10 cellular contexts compared by ENCODE assay signal in the genomic region with DNA sequence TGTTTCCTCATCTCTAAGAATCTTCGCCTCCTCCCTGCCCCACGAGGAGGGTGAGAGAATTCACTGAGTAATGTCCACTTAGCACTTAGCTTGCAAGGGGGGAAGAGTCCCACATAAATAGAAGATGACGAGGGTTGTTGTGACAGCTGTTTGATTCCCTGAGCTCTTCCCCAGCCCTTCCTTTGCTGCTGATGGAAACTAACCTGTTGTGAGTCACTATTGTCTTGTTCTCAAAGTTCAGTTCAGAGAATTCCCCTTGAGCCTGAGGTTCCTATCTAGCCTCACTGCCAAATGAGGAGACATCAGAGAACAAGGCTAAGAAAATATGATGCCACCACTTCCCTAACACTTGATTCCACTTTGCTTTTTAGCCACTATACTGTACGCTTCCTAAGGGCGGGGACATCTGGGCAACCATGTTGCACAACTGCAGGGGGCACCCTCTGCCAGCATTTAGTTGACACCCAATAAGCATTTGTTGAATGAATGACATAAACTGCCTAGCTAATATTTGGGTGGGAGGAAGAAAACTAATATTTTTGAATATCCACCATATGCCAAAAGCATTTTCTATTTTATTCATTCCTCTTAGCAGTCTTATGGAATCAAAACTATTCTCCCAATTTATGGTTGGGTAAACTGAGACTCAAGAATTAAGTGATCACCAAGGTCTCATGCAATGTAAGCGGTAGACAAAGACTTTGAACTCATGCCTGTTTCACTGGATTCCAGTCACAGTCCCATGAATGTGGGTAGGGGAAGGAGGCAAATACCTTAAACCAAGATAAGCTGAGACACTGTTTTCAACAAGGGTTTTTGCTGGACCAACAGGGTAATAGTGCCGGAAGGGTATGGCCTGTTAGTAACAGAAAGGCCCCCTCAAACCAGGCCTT.
A peak's percentile ranks its signal among the peaks of the same experiment; 100 is the strongest.
DNase-seq lines count a peak whose midpoint lies in the region; ATAC-seq and TF ChIP-seq lines count a peak whose summit lies in the region.
"Had no signal": no experiment of that assay in that cellular context is flagged by ENCODE, and none has a peak within 500 bp of the region (broad histone marks: within the 10 kb centered on the region; RNA-seq: fewer than 3 reads in every experiment).

No MANE protein-coding gene starts in this region.

- H3K36me3 ChIP-seq in heart right ventricle, result no peaks in the 10 kb centered on the region
- no peaks in the 10 kb centered on the region for H3K36me3 ChIP-seq in gastroesophageal sphincter
- H3K36me3 ChIP-seq in upper lobe of right lung, result no peaks in the 10 kb centered on the region
- H3K36me3 ChIP-seq: cardiac muscle cell had no signal

- H3K9me3 Mint-ChIP-seq in activated naive CD4-positive, alpha-beta T cell treated with anti-CD3 and anti-CD28 coated beads, Interleukin-2, amount 10 ng/mL, durations not matched to agents 7 days and 5 days, result peaks cover 6% of the 10 kb centered on the region

- H3K27me3 Mint-ChIP-seq in activated naive CD4-positive, alpha-beta T cell treated with anti-CD3 and anti-CD28 coated beads, Interleukin-2, amount 10 ng/mL, durations not matched to agents 7 days and 5 days, result no peaks in the 10 kb centered on the region

- intact Hi-C loops in heart right ventricle (cut with DNase I) (no loop called here), right cardiac atrium (cut with DNase I) (no loop called here), upper lobe of right lung (cut with DNase I) (no loop called here)

- 88 to 90% methylated on average over 7 of the region's 7 CpGs for WGBS in heart right ventricle, 2 donors
- WGBS in right cardiac atrium, result 87% methylated on average over 7 of the region's 7 CpGs
- 90% methylated on average over 4 to 7 of the region's 7 CpGs for WGBS in gastroesophageal sphincter (ENCODE audit: low coverage in 1 of 2), 2 donors

- ATAC-seq in heart right ventricle (peak in 6 of 8 donors; percentile 26 to 52 (median 36)), right cardiac atrium (no peak), gastroesophageal sphincter (peak; percentile 41), upper lobe of right lung (peak; percentile 19), GM19463 (IDR thresholded peaks at IDR 0.05; ENCODE audit: unreplicated experiment) (no peak)

- no peaks in the 10 kb centered on the region for H3K27me3 ChIP-seq in heart right ventricle
- no peaks in the 10 kb centered on the region for H3K27me3 ChIP-seq in right cardiac atrium (ENCODE audit: control insufficient read depth, insufficient read depth)
- H3K27me3 ChIP-seq in gastroesophageal sphincter, result no peaks in the 10 kb centered on the region
- H3K27me3 ChIP-seq in upper lobe of right lung, result no peaks in the 10 kb centered on the region
- H3K27me3 ChIP-seq: cardiac muscle cell had no signal

- no peak for TF ChIP-seq EP300 in gastroesophageal sphincter (IDR thresholded peaks at IDR 0.05)

- no peak overlapping the region for H3K27ac Mint-ChIP-seq in activated naive CD4-positive, alpha-beta T cell treated with anti-CD3 and anti-CD28 coated beads, Interleukin-2, amount 10 ng/mL, durations not matched to agents 7 days and 5 days

- H3K4me3 Mint-ChIP-seq in activated naive CD4-positive, alpha-beta T cell treated with anti-CD3 and anti-CD28 coated beads, Interleukin-2, amount 10 ng/mL, durations not matched to agents 7 days and 5 days, result no peak overlapping the region

- peaks cover 29% of the 10 kb centered on the region for H3K4me1 Mint-ChIP-seq in activated naive CD4-positive, alpha-beta T cell treated with anti-CD3 and anti-CD28 coated beads, Interleukin-2, amount 10 ng/mL, durations not matched to agents 7 days and 5 days

- H3K9me3 ChIP-seq in heart right ventricle (peaks cover 0 to 6% (median 2%) of the 10 kb centered on the region in 11 donors), right cardiac atrium (ENCODE audit: control insufficient read depth, low read length) (no peaks in the 10 kb centered on the region), gastroesophageal sphincter (no peaks in the 10 kb centered on the region), upper lobe of right lung (no peaks in the 10 kb centered on the region)

- TF ChIP-seq POLR2A in gastroesophageal sphincter (IDR thresholded peaks at IDR 0.05), result no peak

- CTCF ChIA-PET in activated naive CD4-positive, alpha-beta T cell treated with anti-CD3 and anti-CD28 coated beads, Interleukin-2, amount 10 ng/mL, durations not matched to agents 7 days and 5 days (lab: Charles Lee), result interaction anchor here (0.6 to 6.7 kb wide), 9 partner anchors 13 to 776 kb away, joined by 3 to 43 read pairs (median 3); no protein-coding TSS in a partner anchor

- peak overlapping the region in 1 of 10 donors; percentile 74 for H3K27ac ChIP-seq in heart right ventricle
- no peak overlapping the region for H3K27ac ChIP-seq in right cardiac atrium (ENCODE audit: low read length)
- H3K27ac ChIP-seq in gastroesophageal sphincter, result no peak overlapping the region
- H3K27ac ChIP-seq in upper lobe of right lung, result no peak overlapping the region
- H3K27ac ChIP-seq: cardiac muscle cell, parathyroid adenoma had no signal

- H3K4me3 ChIP-seq in heart right ventricle (no peak overlapping the region), right cardiac atrium (ENCODE audit: low read length) (no peak overlapping the region), gastroesophageal sphincter (no peak overlapping the region), upper lobe of right lung (no peak overlapping the region)
- H3K4me3 ChIP-seq: cardiac muscle cell had no signal

- DNase-seq in heart right ventricle, result no peak
- DNase-seq in right cardiac atrium, result no peak
- peak; percentile 27 for DNase-seq in activated naive CD4-positive, alpha-beta T cell treated with anti-CD3 and anti-CD28 coated beads, Interleukin-2, amount 10 ng/mL, durations not matched to agents 7 days and 5 days
- DNase-seq in upper lobe of right lung, result no peak
- no peak for DNase-seq in GM19238 (ENCODE audit: insufficient read length, low spot score)
- no peak for DNase-seq in activated CD8-positive, alpha-beta memory T cell treated with anti-CD3 and anti-CD28 coated beads, Interleukin-2, amount 50 U/mL, for 48 hours

- TF ChIP-seq CTCF in heart right ventricle (IDR thresholded peaks at IDR 0.05) (peak in 1 of 9 donors; percentile 28), gastroesophageal sphincter (IDR thresholded peaks at IDR 0.05) (no peak), upper lobe of right lung (IDR thresholded peaks at IDR 0.05) (no peak)

- H3K4me1 ChIP-seq in heart right ventricle, result peaks cover 0 to 51% (median 4%) of the 10 kb centered on the region in 9 donors
- H3K4me1 ChIP-seq in right cardiac atrium (ENCODE audit: control insufficient read depth, insufficient read depth, low read length), result peaks cover 2% of the 10 kb centered on the region
- H3K4me1 ChIP-seq in gastroesophageal sphincter, result no peaks in the 10 kb centered on the region
- H3K4me1 ChIP-seq in upper lobe of right lung, result no peaks in the 10 kb centered on the region

- peaks cover 2% of the 10 kb centered on the region for H3K36me3 Mint-ChIP-seq in activated naive CD4-positive, alpha-beta T cell treated with anti-CD3 and anti-CD28 coated beads, Interleukin-2, amount 10 ng/mL, durations not matched to agents 7 days and 5 days

Comparison
In these comparisons a context has a peak if more than half of its experiments do, and no peak if none do; other contexts are left out.
1. ATAC-seq: peak in heart right ventricle (6 of 8), gastroesophageal sphincter (single experiment) and upper lobe of right lung (single experiment); none in right cardiac atrium (0 of 2) and GM19463 (single experiment).